1 cellular context compared by ENCODE assay signal in the genomic region with DNA sequence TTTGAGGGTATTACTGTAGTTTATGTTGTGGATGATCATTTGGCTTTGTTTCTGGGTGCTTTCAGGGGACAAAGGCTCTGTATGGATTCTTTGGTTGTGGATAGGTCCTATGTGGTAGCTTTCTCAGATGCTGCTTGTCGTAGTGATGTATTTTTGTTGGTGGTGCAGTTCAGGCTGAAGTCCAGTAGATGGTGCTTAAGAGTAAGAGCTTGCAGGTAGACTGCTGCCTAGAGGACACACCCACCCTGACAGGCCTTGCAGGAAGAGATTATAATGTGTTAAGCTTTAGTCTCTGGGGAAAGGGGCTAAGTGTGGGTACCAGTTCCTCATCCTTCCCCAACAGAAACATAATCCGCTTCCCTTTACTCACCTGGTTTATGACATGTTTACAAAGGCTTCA.
TF ChIP-seq lines count a peak whose summit lies in the region.

No MANE protein-coding gene starts in this region.

TF ChIP-seq in HCT116, 20 proteins besides CTCF, POLR2A, EP300 and RAD21 (continued from another document):
- TF ChIP-seq, protein P1, sequence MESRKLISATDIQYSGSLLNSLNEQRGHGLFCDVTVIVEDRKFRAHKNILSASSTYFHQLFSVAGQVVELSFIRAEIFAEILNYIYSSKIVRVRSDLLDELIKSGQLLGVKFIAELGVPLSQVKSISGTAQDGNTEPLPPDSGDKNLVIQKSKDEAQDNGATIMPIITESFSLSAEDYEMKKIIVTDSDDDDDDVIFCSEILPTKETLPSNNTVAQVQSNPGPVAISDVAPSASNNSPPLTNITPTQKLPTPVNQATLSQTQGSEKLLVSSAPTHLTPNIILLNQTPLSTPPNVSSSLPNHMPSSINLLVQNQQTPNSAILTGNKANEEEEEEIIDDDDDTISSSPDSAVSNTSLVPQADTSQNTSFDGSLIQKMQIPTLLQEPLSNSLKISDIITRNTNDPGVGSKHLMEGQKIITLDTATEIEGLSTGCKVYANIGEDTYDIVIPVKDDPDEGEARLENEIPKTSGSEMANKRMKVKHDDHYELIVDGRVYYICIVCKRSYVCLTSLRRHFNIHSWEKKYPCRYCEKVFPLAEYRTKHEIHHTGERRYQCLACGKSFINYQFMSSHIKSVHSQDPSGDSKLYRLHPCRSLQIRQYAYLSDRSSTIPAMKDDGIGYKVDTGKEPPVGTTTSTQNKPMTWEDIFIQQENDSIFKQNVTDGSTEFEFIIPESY (IDR thresholded peaks at IDR 0.05; ENCODE audit: extremely low read depth, insufficient replicate concordance, low read length): no peak
- TF ChIP-seq, protein P2, sequence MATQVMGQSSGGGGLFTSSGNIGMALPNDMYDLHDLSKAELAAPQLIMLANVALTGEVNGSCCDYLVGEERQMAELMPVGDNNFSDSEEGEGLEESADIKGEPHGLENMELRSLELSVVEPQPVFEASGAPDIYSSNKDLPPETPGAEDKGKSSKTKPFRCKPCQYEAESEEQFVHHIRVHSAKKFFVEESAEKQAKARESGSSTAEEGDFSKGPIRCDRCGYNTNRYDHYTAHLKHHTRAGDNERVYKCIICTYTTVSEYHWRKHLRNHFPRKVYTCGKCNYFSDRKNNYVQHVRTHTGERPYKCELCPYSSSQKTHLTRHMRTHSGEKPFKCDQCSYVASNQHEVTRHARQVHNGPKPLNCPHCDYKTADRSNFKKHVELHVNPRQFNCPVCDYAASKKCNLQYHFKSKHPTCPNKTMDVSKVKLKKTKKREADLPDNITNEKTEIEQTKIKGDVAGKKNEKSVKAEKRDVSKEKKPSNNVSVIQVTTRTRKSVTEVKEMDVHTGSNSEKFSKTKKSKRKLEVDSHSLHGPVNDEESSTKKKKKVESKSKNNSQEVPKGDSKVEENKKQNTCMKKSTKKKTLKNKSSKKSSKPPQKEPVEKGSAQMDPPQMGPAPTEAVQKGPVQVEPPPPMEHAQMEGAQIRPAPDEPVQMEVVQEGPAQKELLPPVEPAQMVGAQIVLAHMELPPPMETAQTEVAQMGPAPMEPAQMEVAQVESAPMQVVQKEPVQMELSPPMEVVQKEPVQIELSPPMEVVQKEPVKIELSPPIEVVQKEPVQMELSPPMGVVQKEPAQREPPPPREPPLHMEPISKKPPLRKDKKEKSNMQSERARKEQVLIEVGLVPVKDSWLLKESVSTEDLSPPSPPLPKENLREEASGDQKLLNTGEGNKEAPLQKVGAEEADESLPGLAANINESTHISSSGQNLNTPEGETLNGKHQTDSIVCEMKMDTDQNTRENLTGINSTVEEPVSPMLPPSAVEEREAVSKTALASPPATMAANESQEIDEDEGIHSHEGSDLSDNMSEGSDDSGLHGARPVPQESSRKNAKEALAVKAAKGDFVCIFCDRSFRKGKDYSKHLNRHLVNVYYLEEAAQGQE (IDR thresholded peaks at IDR 0.05; ENCODE audit: low read depth): no peak
- TF ChIP-seq EGR1 (IDR thresholded peaks at IDR 0.05; ENCODE audit: low read depth): no peak
- no peak for TF ChIP-seq TCF7L2 (IDR thresholded peaks at IDR 0.05; ENCODE audit: borderline replicate concordance, extremely low read depth, insufficient read depth, insufficient read length)
- TF ChIP-seq ATF3 (IDR thresholded peaks at IDR 0.05): no peak
- TF ChIP-seq SIN3A (IDR thresholded peaks at IDR 0.05; ENCODE audit: low read depth): no peak
- TF ChIP-seq YY1 (IDR thresholded peaks at IDR 0.05; ENCODE audit: extremely low read depth, insufficient replicate concordance, low read depth, low read length): no peak
- TF ChIP-seq ZNF274 (IDR thresholded peaks at IDR 0.05; ENCODE audit: low read depth, low read length): no peak
- TF ChIP-seq EZH2 (IDR thresholded peaks at IDR 0.05): no peak
- TF ChIP-seq EZH2phosphoT487 (IDR thresholded peaks at IDR 0.05; ENCODE audit: borderline replicate concordance): no peak
- no peak for TF ChIP-seq ELF1 (IDR thresholded peaks at IDR 0.05; ENCODE audit: borderline replicate concordance, low read depth)
- TF ChIP-seq FOSL1 (IDR thresholded peaks at IDR 0.05; ENCODE audit: low read depth): no peak
- TF ChIP-seq MAX (IDR thresholded peaks at IDR 0.05): no peak
